Comparison of ENCODE assay signal across 23 cellular contexts in genomic region chr13:27793377-27794074, GRCh38. TPM values are rescaled to one million over a fixed set of nuclear protein-coding genes. Genes with fewer than 3 reads are reported as not detected.
DNase-seq lines count a peak whose midpoint lies in the region; ATAC-seq and TF ChIP-seq lines count a peak whose summit lies in the region.
"Had no signal": no experiment of that assay in that cellular context is flagged by ENCODE, and none has a peak within 500 bp of the region (broad histone marks: within the 10 kb centered on the region; RNA-seq: fewer than 3 reads in every experiment).

No MANE protein-coding gene starts in this region.

- H3K9me3 ChIP-seq in esophagus squamous epithelium, result no peaks in the 10 kb centered on the region
- H3K9me3 ChIP-seq: ascending aorta, BE2C had no signal

- H3K4me3 Mint-ChIP-seq in brain, result peak overlapping the region; percentile 66 to 81 (median 71)
- H3K4me3 Mint-ChIP-seq in naive thymus-derived CD8-positive, alpha-beta T cell, result peak overlapping the region in 6 of 10 donors; percentile 15 to 89 (median 50)

- intact Hi-C loops in esophagus squamous epithelium (cut with DNase I), result no loop called here

- 9 to 26% methylated on average over 13 to 19 of the region's 48 CpGs for WGBS in esophagus squamous epithelium, 2 donors

- peaks cover 16 to 64% (median 32%) of the 10 kb centered on the region in 3 donors for H3K4me1 ChIP-seq in esophagus squamous epithelium
- H3K4me1 ChIP-seq: BE2C had no signal

- no peak for TF ChIP-seq CTCF in brain (conservative IDR thresholded peaks at IDR 0.05)
- TF ChIP-seq CTCF in esophagus squamous epithelium (IDR thresholded peaks at IDR 0.05), result no peak

- no peak overlapping the region for H3K27ac Mint-ChIP-seq in brain
- H3K27ac Mint-ChIP-seq in naive thymus-derived CD8-positive, alpha-beta T cell, result no peak overlapping the region
- H3K27ac Mint-ChIP-seq: immature natural killer cell had no signal

- no peak overlapping the region for H3K27ac ChIP-seq in esophagus squamous epithelium
- H3K27ac ChIP-seq: ascending aorta had no signal

- peaks cover 55% of the 10 kb centered on the region for H3K4me1 Mint-ChIP-seq in brain
- H3K4me1 Mint-ChIP-seq in naive thymus-derived CD8-positive, alpha-beta T cell, result peaks cover 31 to 51% (median 44%) of the 10 kb centered on the region in 4 donors

- H3K27me3 ChIP-seq in H7 (ENCODE audit: control insufficient read depth, insufficient read depth, low read length) (peaks cover 100% of the 10 kb centered on the region), esophagus squamous epithelium (peaks cover 28 to 100% (median 73%) of the 10 kb centered on the region in 4 donors)

- H3K36me3 Mint-ChIP-seq in brain, result no peaks in the 10 kb centered on the region
- peaks cover 0 to 17% (median 4%) of the 10 kb centered on the region in 3 donors for H3K36me3 Mint-ChIP-seq in naive thymus-derived CD8-positive, alpha-beta T cell

- peak; percentile 29 for DNase-seq in NCI-H1105 treated with DMSO at 0.1 percent for 48 hours (lab: John Stamatoyannopoulos, UW)
- DNase-seq in NCI-H1105 (lab: John Stamatoyannopoulos, UW), result no peak
- peak; percentile 61 for DNase-seq in H7
- no peak for DNase-seq in naive thymus-derived CD8-positive, alpha-beta T cell
- no peak for DNase-seq in esophagus squamous epithelium (lab: John Stamatoyannopoulos, UW)
- DNase-seq: 8988T; activated naive CD4-positive, alpha-beta T cell; BE2C; cerebellar nuclear complex; effector CD4-positive, alpha-beta T cell; HCEC 1CT; immature natural killer cell; left ventricle myocardium superior; NCI-H146; NCI-H2227 treated with DMSO at 0.1 percent for 48 hours had no signal

- H3K9me3 Mint-ChIP-seq in brain, result peaks cover 0 to 8% (median 0%) of the 10 kb centered on the region in 5 experiments
- H3K9me3 Mint-ChIP-seq in naive thymus-derived CD8-positive, alpha-beta T cell, result peaks cover 0 to 11% (median 0%) of the 10 kb centered on the region in 9 donors

- TF ChIP-seq POLR2A in esophagus squamous epithelium (IDR thresholded peaks at IDR 0.05), result no peak

- POLR2A ChIA-PET in naive thymus-derived CD8-positive, alpha-beta T cell (lab: Charles Lee), result no interaction called here

- peaks cover 99% of the 10 kb centered on the region for H3K27me3 Mint-ChIP-seq in brain
- H3K27me3 Mint-ChIP-seq in naive thymus-derived CD8-positive, alpha-beta T cell, result peaks cover 48 to 84% (median 71%) of the 10 kb centered on the region in 5 donors

- H3K36me3 ChIP-seq in H7 (replicated peaks; ENCODE audit: control insufficient read depth, insufficient read depth, low read length) (no peaks in the 10 kb centered on the region), esophagus squamous epithelium (no peaks in the 10 kb centered on the region)
- H3K36me3 ChIP-seq: ascending aorta, BE2C had no signal

- H3K4me3 ChIP-seq in H7 (ENCODE audit: insufficient read depth, low read depth, low read length), result no peak overlapping the region
- H3K4me3 ChIP-seq in esophagus squamous epithelium, result no peak overlapping the region
- H3K4me3 ChIP-seq: GM12878 had no signal

- ATAC-seq in naive thymus-derived CD8-positive, alpha-beta T cell, result no peak
- no peak for ATAC-seq in GM18868 (IDR thresholded peaks at IDR 0.05; ENCODE audit: unreplicated experiment)
- no peak for ATAC-seq in GM21528 (IDR thresholded peaks at IDR 0.05; ENCODE audit: low FRiP score, unreplicated experiment)
- ATAC-seq: GM12878 had no signal

RNA-seq across cellular contexts. Expression of gene GSX1, which starts 1.2 kb away (rescaled TPM):
- not detected in 2 replicates for total RNA-seq in H7 (2014; rRNA removed; shearing (Covaris generic))
- 0.19 TPM for polyA plus RNA-seq in brain (ENCODE audit: insufficient read depth, low read depth, low replicate concordance)
- not detected for total RNA-seq in naive thymus-derived CD8-positive, alpha-beta T cell
- polyA plus RNA-seq in naive thymus-derived CD8-positive, alpha-beta T cell, result not detected
- total RNA-seq in esophagus squamous epithelium, result not detected
- total RNA-seq: ascending aorta, GM12878, left ventricle myocardium superior, myocyte, posterior vena cava, urinary bladder had no signal
- polyA plus RNA-seq: GM12878, immature natural killer cell, urinary bladder had no signal

Comparison
In these comparisons a context has a peak if more than half of its experiments do, and no peak if none do; other contexts are left out.
1. DNase-seq: peak in NCI-H1105 treated with DMSO at 0.1 percent for 48 hours (single experiment) and H7 (single experiment); none in NCI-H1105 (single experiment), naive thymus-derived CD8-positive, alpha-beta T cell (0 of 10) and esophagus squamous epithelium (single experiment).